Comparison of ENCODE assay signal across 8 cellular contexts in genomic region chr3:41593760-41594159, GRCh38.
"Had no signal": no experiment of that assay in that cellular context is flagged by ENCODE, and none has a peak within 500 bp of the region (broad histone marks: within the 10 kb centered on the region; RNA-seq: fewer than 3 reads in every experiment).

No MANE protein-coding gene starts in this region.

- H3K27ac ChIP-seq: GM23248 had no signal

- H3K4me3 Mint-ChIP-seq: H9, HFFc6 had no signal

- H3K36me3 ChIP-seq: HAP-1 had no signal

- H3K4me3 ChIP-seq: GM23248, HAP-1 had no signal

- H3K4me1 ChIP-seq: HAP-1 had no signal

- H3K9me3 Mint-ChIP-seq: H9, HFFc6 had no signal

- DNase-seq: GM23248, GOT3, H7, H9, HCEC 1CT, HFFc6 had no signal

- H3K27ac Mint-ChIP-seq: HFFc6 had no signal

- H2AFZ ChIP-seq: GM23248 had no signal

- ATAC-seq: HCT116 had no signal
